26 cellular contexts compared by ENCODE assay signal in the genomic region with DNA sequence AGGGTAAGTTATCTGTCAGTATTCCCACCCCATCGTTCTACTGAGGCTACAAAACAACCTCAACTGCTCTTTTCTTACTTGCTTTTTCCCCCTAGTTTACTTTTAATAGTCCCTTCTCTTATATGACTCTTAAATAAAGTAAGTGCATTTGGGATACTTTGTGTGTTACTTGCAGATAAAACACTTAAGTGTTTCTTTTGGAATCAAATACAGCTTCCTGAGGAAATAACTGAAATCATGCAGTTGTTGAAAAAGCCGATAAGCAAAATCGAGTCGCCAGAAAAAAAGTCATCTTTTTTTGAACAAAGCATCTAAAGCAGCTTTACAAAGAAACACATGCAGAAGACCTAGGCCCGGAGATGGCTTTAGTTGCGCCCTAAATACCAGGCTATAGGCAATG.
"Had no signal": no experiment of that assay in that cellular context is flagged by ENCODE, and none has a peak within 500 bp of the region (broad histone marks: within the 10 kb centered on the region; RNA-seq: fewer than 3 reads in every experiment).

No MANE protein-coding gene starts in this region.

- FAIRE-seq: colon, endometrium, frontal cortex had no signal

- H3K27ac ChIP-seq: body of pancreas, WERI-Rb-1 had no signal

- DNase-seq: activated B cell treated with CpG ODN at 0.5 μM for 24 hours; activated CD4-positive, alpha-beta T cell treated with anti-CD3 and anti-CD28 coated beads for 48 hours; activated CD4-positive, alpha-beta T cell treated with anti-CD3 and anti-CD28 coated beads, Interleukin-2, amount 50 U/mL, for 1 hour; activated CD4-positive, alpha-beta T cell treated with anti-CD3 and anti-CD28 coated beads, Interleukin-2, amount 50 U/mL, for 48 hours; activated CD8-positive, alpha-beta memory T cell treated with anti-CD3 and anti-CD28 coated beads for 24 hours; activated CD8-positive, alpha-beta T cell treated with anti-CD3 and anti-CD28 coated beads for 36 hours; activated effector memory CD4-positive, alpha-beta T cell treated with Interleukin-2 at 50 U/mL for 16 hours; activated gamma-delta T cell treated with Interleukin-2 at 50 U/mL for 16 hours; activated naive CD4-positive, alpha-beta T cell treated with anti-CD3 and anti-CD28 coated beads, Interleukin-2, amount 50 U/mL, for 16 hours; activated naive CD4-positive, alpha-beta T cell treated with Interleukin-2 at 50 U/mL for 16 hours; activated T-cell treated with anti-CD3 and anti-CD28 coated beads, Interleukin-2, amount 50 U/mL, for 4 hours; amniotic stem cell; anterior cingulate cortex; body of pancreas; caudate nucleus; cortex of kidney; effector CD8-positive, alpha-beta T cell; foreskin fibroblast; glutamatergic neuron; T-helper 1 cell; T-helper 17 cell; T1000; WERI-Rb-1 had no signal

- H3K36me3 ChIP-seq: WERI-Rb-1 had no signal

- H3K9me3 ChIP-seq: body of pancreas had no signal

- H3K4me3 ChIP-seq: body of pancreas had no signal
